9 cellular contexts compared by ENCODE assay signal in the genomic region with DNA sequence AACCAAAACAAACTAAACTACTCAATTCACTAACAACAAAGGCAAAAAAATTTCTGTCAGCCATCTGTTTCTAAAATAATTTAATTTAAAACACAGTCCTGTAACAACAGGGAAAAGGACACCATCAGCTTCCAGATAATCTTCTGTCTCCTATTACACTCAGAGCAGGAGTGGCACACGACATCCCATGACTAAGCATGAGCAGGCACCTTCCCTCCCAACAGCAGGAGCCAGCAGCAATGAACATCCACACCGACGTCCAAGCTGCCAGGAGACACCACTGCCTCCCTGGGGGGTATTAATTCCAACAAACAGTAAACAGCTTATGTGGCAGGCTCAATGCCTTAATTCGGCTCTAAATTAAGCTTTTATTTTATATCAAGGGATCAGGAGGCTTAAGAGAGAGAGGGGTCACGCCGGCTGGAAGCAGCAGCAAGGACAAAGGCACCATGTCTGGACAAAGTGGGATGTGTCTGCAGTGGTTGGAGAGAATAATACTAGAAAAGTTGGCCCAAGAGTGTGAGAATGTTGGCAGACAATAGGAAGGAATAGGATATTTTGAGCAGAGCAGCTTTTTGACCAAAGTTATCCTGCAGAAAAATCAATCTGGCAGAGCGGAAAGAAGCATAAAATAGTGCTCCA. TPM values are rescaled to one million over a fixed set of nuclear protein-coding genes. Genes with fewer than 3 reads are reported as not detected.
A peak's percentile ranks its signal among the peaks of the same experiment; 100 is the strongest.
DNase-seq lines count a peak whose midpoint lies in the region; ATAC-seq and TF ChIP-seq lines count a peak whose summit lies in the region.
"Had no signal": no experiment of that assay in that cellular context is flagged by ENCODE, and none has a peak within 500 bp of the region (broad histone marks: within the 10 kb centered on the region; RNA-seq: fewer than 3 reads in every experiment).

No MANE protein-coding gene starts in this region.

- H3K27me3 Mint-ChIP-seq in nephron progenitor cell (ENCODE audit: low read depth, poor library complexity): peaks cover 3% of the 10 kb centered on the region

- peaks cover 40% of the 10 kb centered on the region for H3K36me3 Mint-ChIP-seq in nephron progenitor cell (ENCODE audit: low read depth)
- H3K36me3 Mint-ChIP-seq: memory B cell had no signal

- peak; percentile 74 for DNase-seq in DMS53 (lab: John Stamatoyannopoulos, UW)
- DNase-seq in NCI-H460 (ENCODE audit: extremely low read depth, low read depth): peak; percentile 70
- DNase-seq in dermis blood vessel endothelial cell: peak; percentile 79
- DNase-seq in nephron progenitor cell: peak; percentile 19
- no peak for DNase-seq in NK-92 (lab: John Stamatoyannopoulos, UW; ENCODE audit: unreplicated experiment)
- no peak for DNase-seq in KBM-7

- H3K9me3 Mint-ChIP-seq in nephron progenitor cell: no peaks in the 10 kb centered on the region
- H3K9me3 Mint-ChIP-seq: memory B cell had no signal

- TF ChIP-seq CTCF in nephron progenitor cell (IDR thresholded peaks at IDR 0.05): no peak

- no peak overlapping the region for H3K4me3 Mint-ChIP-seq in nephron progenitor cell
- H3K4me3 Mint-ChIP-seq: memory B cell had no signal

- in situ Hi-C loops in KBM-7 (cut with MboI; ENCODE audit: low pct_unique_long_range_greater_than_20kb, low sequenced_read_pairs): no loop called here

- ATAC-seq in HG03432 (IDR thresholded peaks at IDR 0.05; ENCODE audit: unreplicated experiment) (no peak), GM18511 (IDR thresholded peaks at IDR 0.05; ENCODE audit: unreplicated experiment) (no peak)

- H3K27ac Mint-ChIP-seq in nephron progenitor cell: peak overlapping the region; percentile 18
- H3K27ac Mint-ChIP-seq: memory B cell had no signal

- peaks cover 48% of the 10 kb centered on the region for H3K4me1 Mint-ChIP-seq in nephron progenitor cell
- H3K4me1 Mint-ChIP-seq: memory B cell had no signal

RNA-seq across cellular contexts. Expression of gene KIAA1549, which starts 45.6 kb away (rescaled TPM):
- 6.3 and 7.5 TPM in 2 replicates for total RNA-seq in NCI-H460 (2014; rRNA removed; shearing (Covaris generic))
- 3.7 and 4.3 TPM in 2 replicates for polyA plus RNA-seq in NCI-H460 (2014; cell fraction: nucleus; rRNA removed)
- 2.6 and 3.3 TPM in 2 replicates for total RNA-seq in dermis blood vessel endothelial cell

Comparison
In these comparisons a context has a peak if more than half of its experiments do, and no peak if none do; other contexts are left out.
1. DNase-seq: peak in DMS53 (single experiment), NCI-H460 (single experiment), dermis blood vessel endothelial cell (single experiment) and nephron progenitor cell (single experiment); none in NK-92 (single experiment) and KBM-7 (single experiment).